In genomic region chr12:65822732-65823480, GRCh38 we compare ENCODE assay signal across 8 cellular contexts. TPM values are rescaled to one million over a fixed set of nuclear protein-coding genes. Genes with fewer than 3 reads are reported as not detected.
A peak's percentile ranks its signal among the peaks of the same experiment; 100 is the strongest.
DNase-seq lines count a peak whose midpoint lies in the region; ATAC-seq and TF ChIP-seq lines count a peak whose summit lies in the region.

No MANE protein-coding gene starts in this region.

- no peak for TF ChIP-seq CTCF in cardiac fibroblast (IDR thresholded peaks at IDR 0.05; ENCODE audit: low read depth, low read length)
- TF ChIP-seq CTCF in mesothelial cell of epicardium (IDR thresholded peaks at IDR 0.05; ENCODE audit: unreplicated experiment), result no peak

- DNase-seq in DMS53 (lab: John Stamatoyannopoulos, UW) (peak; percentile 90), LHCN-M2 (ENCODE audit: low read depth) (peak; percentile 87), cardiac fibroblast (ENCODE audit: low read depth in 2 of 2) (peak; percentile 78 to 81), mesothelial cell of epicardium (ENCODE audit: low spot score in 2 of 2, unreplicated experiment in 2 of 2) (peak; percentile 44 to 60), MV-4-11 (lab: John Stamatoyannopoulos, UW) (no peak)

- H3K4me1 Mint-ChIP-seq in mesothelial cell of epicardium, result peaks cover 31% of the 10 kb centered on the region

- no peaks in the 10 kb centered on the region for H3K27me3 Mint-ChIP-seq in mesothelial cell of epicardium (ENCODE audit: low read depth)

- peak overlapping the region; percentile 92 for H3K27ac Mint-ChIP-seq in mesothelial cell of epicardium

- H3K4me3 Mint-ChIP-seq in mesothelial cell of epicardium, result peak overlapping the region; percentile 92

- ATAC-seq in HG03139 (IDR thresholded peaks at IDR 0.05; ENCODE audit: unreplicated experiment), result no peak
- ATAC-seq in GM21360 (IDR thresholded peaks at IDR 0.05; ENCODE audit: unreplicated experiment), result no peak
- no peak for ATAC-seq in HG03439 (IDR thresholded peaks at IDR 0.05; ENCODE audit: unreplicated experiment)

- H3K36me3 Mint-ChIP-seq in mesothelial cell of epicardium, result peaks cover 2% of the 10 kb centered on the region

- peak overlapping the region; percentile 83 to 84 for H3K4me3 ChIP-seq in cardiac fibroblast (replicated peaks in 1 of 2; ENCODE audit: low read depth in 2 of 2, low read length in 2 of 2)

- peaks cover 3% of the 10 kb centered on the region for H3K9me3 Mint-ChIP-seq in mesothelial cell of epicardium

RNA-seq across cellular contexts. Expression of gene HMGA2, which starts 1.4 kb away (rescaled TPM):
- total RNA-seq in LHCN-M2 (2014; rRNA removed) (51.0 and 53.2 TPM in 2 replicates), mesothelial cell of epicardium (205 to 231 TPM (median 220 TPM) in 3 replicates)
- polyA plus RNA-seq in LHCN-M2 (2012), result 23.8 TPM
